ENCODE assay signal across 8 cellular contexts in genomic region chr12:101696477-101697196, GRCh38. TPM values are rescaled to one million over a fixed set of nuclear protein-coding genes. Genes with fewer than 3 reads are reported as not detected.
DNase-seq lines count a peak whose midpoint lies in the region; ATAC-seq and TF ChIP-seq lines count a peak whose summit lies in the region.

No MANE protein-coding gene starts in this region.

- no peaks in the 10 kb centered on the region for H3K36me3 ChIP-seq in lower lobe of right lung
- no peaks in the 10 kb centered on the region for H3K36me3 ChIP-seq in thoracic aorta

- H3K9me3 ChIP-seq in lower lobe of right lung (no peaks in the 10 kb centered on the region), thoracic aorta (no peaks in the 10 kb centered on the region)

- H3K27ac ChIP-seq in RWPE1 (peak overlapping the region; percentile 77; the same call in 1 of the 2 replicates), cingulate gyrus (ENCODE audit: low read depth, low read length) (peak overlapping the region; percentile 83), lower lobe of right lung (peak overlapping the region; percentile 89), thoracic aorta (peak overlapping the region; percentile 82 to 86)

- H3K4me1 ChIP-seq in lower lobe of right lung (peaks cover 31% of the 10 kb centered on the region), thoracic aorta (ENCODE audit: control insufficient read depth in 1 of 2, low read depth in 2 of 2) (peaks cover 6 to 44% of the 10 kb centered on the region in 2 donors)

- TF ChIP-seq CTCF in RWPE1 (conservative IDR thresholded peaks at IDR 0.05; ENCODE audit: low read depth) (no peak), lower lobe of right lung (IDR thresholded peaks at IDR 0.05) (no peak), thoracic aorta (IDR thresholded peaks at IDR 0.05) (no peak)

- POLR2A ChIA-PET in RWPE1 (lab: Yijun Ruan, JAX; ENCODE audit: low non-redundant PET): no interaction called here

- H3K27me3 ChIP-seq in lower lobe of right lung (ENCODE audit: low read depth) (no peaks in the 10 kb centered on the region), thoracic aorta (replicated peaks; ENCODE audit: insufficient read depth) (no peaks in the 10 kb centered on the region)

- ATAC-seq in HG02970 (IDR thresholded peaks at IDR 0.05; ENCODE audit: low FRiP score, unreplicated experiment) (peak; percentile 23), lower lobe of right lung (peak; percentile 58 to 69), thoracic aorta (ENCODE audit: insufficient number of reproducible peaks, low FRiP score, low read depth) (peak; percentile 27), GM19328 (IDR thresholded peaks at IDR 0.05; ENCODE audit: unreplicated experiment) (no peak)

- H3K4me3 ChIP-seq in lower lobe of right lung: peak overlapping the region; percentile 90
- peak overlapping the region; percentile 85 for H3K4me3 ChIP-seq in thoracic aorta

- DNase-seq in NCI-H2029 (lab: John Stamatoyannopoulos, UW): peak; percentile 3
- DNase-seq in NCI-H2029 treated with DMSO at 0.1 percent for 48 hours (lab: John Stamatoyannopoulos, UW): no peak
- DNase-seq in RWPE1 (ENCODE audit: low spot score): peak; percentile 2
- DNase-seq in lower lobe of right lung: peak; percentile 57
- DNase-seq in thoracic aorta (ENCODE audit: low spot score): no peak

- CTCF ChIA-PET in RWPE1 (lab: Yijun Ruan, JAX): no interaction called here

- intact Hi-C loops in lower lobe of right lung (cut with DNase I): no loop called here

RNA-seq across cellular contexts. Expression of gene CHPT1, which starts 0.8 kb away (rescaled TPM):
- total RNA-seq in lower lobe of right lung (65.3 TPM), thoracic aorta (10 to 100 TPM; 47.6 to 64.2 TPM)

RNA-seq across cellular contexts. Expression of gene SYCP3, which starts 42.6 kb away (rescaled TPM):
- total RNA-seq in lower lobe of right lung: 0.71 TPM
- not detected for total RNA-seq in thoracic aorta

Comparison
In these comparisons a context has a peak if more than half of its experiments do, and no peak if none do; other contexts are left out.
1. DNase-seq: peak in NCI-H2029 (single experiment), RWPE1 (single experiment) and lower lobe of right lung (single experiment); none in NCI-H2029 treated with DMSO at 0.1 percent for 48 hours (single experiment) and thoracic aorta (single experiment).
2. Peak in every context shown above with its lines, with median percentiles within 50 percentile points of each other: H3K27ac ChIP-seq.